17 cellular contexts compared by ENCODE assay signal in the genomic region with DNA sequence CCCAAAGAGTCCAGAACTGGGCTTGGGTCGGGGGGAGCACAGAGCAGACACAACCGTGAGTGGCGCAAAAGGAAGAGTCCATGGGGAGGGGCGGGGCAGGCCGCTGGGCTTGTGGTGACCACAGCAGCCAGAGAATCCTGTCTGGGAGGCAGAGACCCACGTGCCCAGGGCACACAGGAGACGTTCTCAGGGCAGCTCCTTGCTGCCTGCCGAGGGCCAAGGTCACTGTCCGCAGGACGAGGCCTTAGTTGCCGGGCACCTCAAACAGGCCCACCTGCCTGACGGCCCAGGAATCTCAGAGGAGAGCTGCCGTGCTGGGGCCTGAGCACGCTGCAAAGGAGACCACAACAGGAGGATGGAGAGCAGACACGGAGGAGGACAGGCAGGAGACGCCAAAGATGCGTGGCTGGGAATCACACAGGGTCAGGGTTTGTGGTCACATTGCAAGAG.
DNase-seq lines count a peak whose midpoint lies in the region; ATAC-seq, FAIRE-seq and TF ChIP-seq lines count a peak whose summit lies in the region.
"Had no signal": no experiment of that assay in that cellular context is flagged by ENCODE, and none has a peak within 500 bp of the region (broad histone marks: within the 10 kb centered on the region; RNA-seq: fewer than 3 reads in every experiment).

No MANE protein-coding gene starts in this region.

- no peak for TF ChIP-seq POLR2A in HepG2 (IDR thresholded peaks at IDR 0.05; ENCODE audit: insufficient read depth in 1 of 2, low read depth in 2 of 2, low read length in 2 of 2)

- no peak for FAIRE-seq in HepG2 (lab: Jason Lieb, UNC)
- FAIRE-seq: A204.1 had no signal

- H3K4me1 ChIP-seq in SJCRH30 (peaks cover 22% of the 10 kb centered on the region), HepG2 (ENCODE audit: insufficient read depth, low read length) (peaks cover 14% of the 10 kb centered on the region; the same call in 1 of the 2 replicates), subcutaneous abdominal adipose tissue (ENCODE audit: control insufficient read depth in 5 of 5, insufficient read depth in 5 of 5, low read length in 5 of 5) (peaks cover 1 to 37% (median 24%) of the 10 kb centered on the region in 5 donors)
- H3K4me1 ChIP-seq: parathyroid adenoma had no signal

- H3K4me2 ChIP-seq in HepG2 (ENCODE audit: low read depth, low read length), result no peak overlapping the region

- TF ChIP-seq RAD21 in HepG2 (CRISPR knock-in tag; IDR thresholded peaks at IDR 0.05), result no peak

- H3K9me3 ChIP-seq in SJCRH30 (replicated peaks) (no peaks in the 10 kb centered on the region), HepG2 (ENCODE audit: low read length) (no peaks in the 10 kb centered on the region), subcutaneous abdominal adipose tissue (ENCODE audit: control insufficient read depth in 5 of 5, low read length in 5 of 5) (no peaks in the 10 kb centered on the region)

- no peak overlapping the region for H2AFZ ChIP-seq in HepG2 (ENCODE audit: low read length)
- H2AFZ ChIP-seq: parathyroid adenoma had no signal

- POLR2A ChIA-PET in HepG2 (lab: Yijun Ruan, JAX), result no interaction called here

- H3K4me1 Mint-ChIP-seq in immature natural killer cell, result peaks cover 0 to 2% of the 10 kb centered on the region in 2 donors
- H3K4me1 Mint-ChIP-seq: activated CD4-positive, alpha-beta T cell treated with anti-CD3 and anti-CD28 coated beads, Interleukin-2, amount 10 ng/mL, durations not matched to agents 7 days and 5 days had no signal

- DNase-seq in activated effector memory CD4-positive, alpha-beta T cell treated with anti-CD3 and anti-CD28 coated beads, Interleukin-2, amount 50 U/mL, for 16 hours, result peak; percentile 58
- no peak for DNase-seq in activated effector memory CD4-positive, alpha-beta T cell treated with Interleukin-2 at 50 U/mL for 16 hours
- DNase-seq in SJCRH30, result no peak
- DNase-seq in HepG2 (ENCODE audit: low spot score), result no peak
- no peak for DNase-seq in NCI-H2227 (lab: John Stamatoyannopoulos, UW; ENCODE audit: unreplicated experiment)
- no peak for DNase-seq in immature natural killer cell
- DNase-seq: activated CD4-positive, alpha-beta T cell treated with anti-CD3 and anti-CD28 coated beads, Interleukin-2, amount 10 ng/mL, durations not matched to agents 7 days and 5 days; activated T-cell treated with anti-CD3 and anti-CD28 coated beads for 4 hours; DMS53; NCI-H446 treated with DMSO at 0.1 percent for 48 hours; T-helper 9 cell had no signal

- H4K20me1 ChIP-seq in HepG2 (ENCODE audit: insufficient read depth, low read length), result no peaks in the 10 kb centered on the region

- H3K27me3 ChIP-seq in SJCRH30 (no peaks in the 10 kb centered on the region), HepG2 (ENCODE audit: control insufficient read depth in 1 of 2, insufficient read depth in 2 of 2, low read length in 2 of 2) (peaks cover 0 to 56% of the 10 kb centered on the region in 2 experiments; a peak in 4 of 5 replicates), subcutaneous abdominal adipose tissue (ENCODE audit: control insufficient read depth in 5 of 5, insufficient read depth in 4 of 5, low read length in 5 of 5) (peaks cover 0 to 5% (median 0%) of the 10 kb centered on the region in 5 donors)

- H3K9ac ChIP-seq in HepG2 (ENCODE audit: insufficient read depth, low read depth, low read length) (no peak overlapping the region), subcutaneous abdominal adipose tissue (ENCODE audit: low read length in 5 of 5) (peak overlapping the region in 1 of 5 donors; percentile 33)
- H3K9ac ChIP-seq: parathyroid adenoma had no signal

- no peaks in the 10 kb centered on the region for H3K36me3 Mint-ChIP-seq in immature natural killer cell
- H3K36me3 Mint-ChIP-seq: CD14-positive monocyte had no signal

- TF ChIP-seq EP300 in HepG2 (IDR thresholded peaks at IDR 0.05; ENCODE audit: low read depth in 2 of 2, low read length in 2 of 2) (no peak), HepG2 (CRISPR knock-in tag; IDR thresholded peaks at IDR 0.05; ENCODE audit: borderline replicate concordance) (no peak)

- H3K9me3 Mint-ChIP-seq in immature natural killer cell, result no peaks in the 10 kb centered on the region
- H3K9me3 Mint-ChIP-seq: activated CD4-positive, alpha-beta T cell treated with anti-CD3 and anti-CD28 coated beads, Interleukin-2, amount 10 ng/mL, durations not matched to agents 7 days and 5 days had no signal

- in situ Hi-C loops in HepG2 (cut with HindIII; ENCODE audit: extremely low pct_ligation_motif_present, low pct_unique_long_range_greater_than_20kb), result no loop called here

- H3K4me3 ChIP-seq in SJCRH30, result peak overlapping the region; percentile 47
- no peak overlapping the region for H3K4me3 ChIP-seq in HepG2 (replicated peaks in 1 of 3; ENCODE audit: insufficient read depth in 1 of 3, low read depth in 2 of 3, low read length in 3 of 3)
- H3K4me3 ChIP-seq in subcutaneous abdominal adipose tissue (ENCODE audit: low read depth in 1 of 5, low read length in 5 of 5), result peak overlapping the region; percentile 22 to 51 (median 33)
- H3K4me3 ChIP-seq: SK-N-MC had no signal

- CTCF ChIA-PET in HepG2 (lab: Yijun Ruan, JAX; ENCODE audit: low intra/inter-chr PET ratio, low total read pairs), result no interaction called here

- H3K27ac ChIP-seq in SJCRH30 (peak overlapping the region; percentile 44; the same call in 1 of the 2 replicates), HepG2 (ENCODE audit: extremely low read length, insufficient read depth, low read length) (no peak overlapping the region), subcutaneous abdominal adipose tissue (ENCODE audit: low read depth, low read length) (no peak overlapping the region)
- H3K27ac ChIP-seq: parathyroid adenoma, SK-N-MC had no signal

- peaks cover 2 to 4% (median 4%) of the 10 kb centered on the region in 3 donors for H3K27me3 Mint-ChIP-seq in immature natural killer cell (ENCODE audit: low read depth in 3 of 3)
- H3K27me3 Mint-ChIP-seq: activated CD4-positive, alpha-beta T cell treated with anti-CD3 and anti-CD28 coated beads, Interleukin-2, amount 10 ng/mL, durations not matched to agents 7 days and 5 days had no signal

- 48% methylated on average over 14 of the region's 17 CpGs for WGBS in HepG2 (ENCODE audit: low lambda C conversion rate)

- H3K79me2 ChIP-seq in HepG2 (ENCODE audit: insufficient read depth, low read length), result no peaks in the 10 kb centered on the region
- H3K79me2 ChIP-seq: parathyroid adenoma had no signal

- TF ChIP-seq CTCF in HepG2 (CRISPR knock-in tag; IDR thresholded peaks at IDR 0.05), result no peak

- intact Hi-C loops in HepG2 (cut with micrococcal nuclease; ENCODE audit: unreplicated experiment), result no loop called here

- peak overlapping the region in 2 of 5 donors; percentile 44 to 60 for H3K4me3 Mint-ChIP-seq in immature natural killer cell
- H3K4me3 Mint-ChIP-seq: activated CD4-positive, alpha-beta T cell treated with anti-CD3 and anti-CD28 coated beads, Interleukin-2, amount 10 ng/mL, durations not matched to agents 7 days and 5 days had no signal

- H3K27ac Mint-ChIP-seq in immature natural killer cell, result no peak overlapping the region
- H3K27ac Mint-ChIP-seq: activated CD4-positive, alpha-beta T cell treated with anti-CD3 and anti-CD28 coated beads, Interleukin-2, amount 10 ng/mL, durations not matched to agents 7 days and 5 days had no signal

- H3K36me3 ChIP-seq in SJCRH30 (no peaks in the 10 kb centered on the region), HepG2 (replicated peaks in 1 of 2; ENCODE audit: control insufficient read depth in 1 of 2, insufficient read depth in 2 of 2, low read length in 2 of 2) (no peaks in the 10 kb centered on the region), subcutaneous abdominal adipose tissue (ENCODE audit: control insufficient read depth in 5 of 5, insufficient read depth in 5 of 5, low read length in 5 of 5) (no peaks in the 10 kb centered on the region)

- ATAC-seq in HepG2 (no peak), GM18502 (IDR thresholded peaks at IDR 0.05; ENCODE audit: poor library complexity, unreplicated experiment) (no peak)

- no TSS peak for BruUV-seq in HepG2 (replicated peaks; lab: Mats Ljungman, UMichigan)

TF ChIP-seq in HepG2, 621 proteins besides CTCF, POLR2A, EP300 and RAD21:
- no peak for TF ChIP-seq TSC22D2 (CRISPR knock-in tag; IDR thresholded peaks at IDR 0.05; ENCODE audit: borderline replicate concordance)
- no peak for TF ChIP-seq PAWR (CRISPR knock-in tag; IDR thresholded peaks at IDR 0.05; ENCODE audit: borderline replicate concordance)
- TF ChIP-seq, protein P1, sequence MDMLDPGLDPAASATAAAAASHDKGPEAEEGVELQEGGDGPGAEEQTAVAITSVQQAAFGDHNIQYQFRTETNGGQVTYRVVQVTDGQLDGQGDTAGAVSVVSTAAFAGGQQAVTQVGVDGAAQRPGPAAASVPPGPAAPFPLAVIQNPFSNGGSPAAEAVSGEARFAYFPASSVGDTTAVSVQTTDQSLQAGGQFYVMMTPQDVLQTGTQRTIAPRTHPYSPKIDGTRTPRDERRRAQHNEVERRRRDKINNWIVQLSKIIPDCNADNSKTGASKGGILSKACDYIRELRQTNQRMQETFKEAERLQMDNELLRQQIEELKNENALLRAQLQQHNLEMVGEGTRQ (IDR thresholded peaks at IDR 0.05; ENCODE audit: low read depth, low read length), result no peak
- TF ChIP-seq, protein P1 (CRISPR knock-in tag; IDR thresholded peaks at IDR 0.05; ENCODE audit: borderline replicate concordance), result 0 out of 2 replicates have a peak, but pooled peaks have one; percentile 8

Comparison
In these comparisons a context has a peak if more than half of its experiments do, and no peak if none do; other contexts are left out.
1. H3K4me3 ChIP-seq: peak in SJCRH30 (single experiment) and subcutaneous abdominal adipose tissue (5 of 5); none in HepG2 (0 of 3).